Comparison of ENCODE assay signal across 9 cellular contexts in genomic region chr3:68571321-68571720, GRCh38.
"Had no signal": no experiment of that assay in that cellular context is flagged by ENCODE, and none has a peak within 500 bp of the region (broad histone marks: within the 10 kb centered on the region; RNA-seq: fewer than 3 reads in every experiment).

No MANE protein-coding gene starts in this region.

- FAIRE-seq: H54, HTR-8/SVneo, K562 had no signal

- ATAC-seq: HCT116, K562 had no signal

- H3K4me1 ChIP-seq: HAP-1 had no signal

- H3K36me3 ChIP-seq: HAP-1 had no signal

- DNase-seq: GOT3, HFFc6, IMR-90, KG1 had no signal

- H3K27ac Mint-ChIP-seq: HFFc6 had no signal

- H3K4me3 Mint-ChIP-seq: HFFc6 had no signal

- H3K4me3 ChIP-seq: HAP-1, K562 had no signal

- H3K9me3 ChIP-seq: HAP-1 had no signal
